In genomic region chr10:111656066-111656465, GRCh38 we compare ENCODE assay signal across 24 cellular contexts.
DNase-seq lines count a peak whose midpoint lies in the region; ATAC-seq, FAIRE-seq and TF ChIP-seq lines count a peak whose summit lies in the region.
"Had no signal": no experiment of that assay in that cellular context is flagged by ENCODE, and none has a peak within 500 bp of the region (broad histone marks: within the 10 kb centered on the region; RNA-seq: fewer than 3 reads in every experiment).

No MANE protein-coding gene starts in this region.

- H3K36me3 ChIP-seq in heart left ventricle = no peaks in the 10 kb centered on the region
- no peaks in the 10 kb centered on the region for H3K36me3 ChIP-seq in small intestine (ENCODE audit: control insufficient read depth in 2 of 2, insufficient read depth in 2 of 2, low read length in 2 of 2)
- H3K36me3 ChIP-seq: BLaER1 had no signal

- H3K27ac ChIP-seq in heart left ventricle = no peak overlapping the region
- H3K27ac ChIP-seq in small intestine (ENCODE audit: low read depth in 1 of 2, low read length in 1 of 2) = no peak overlapping the region
- H3K27ac ChIP-seq: 22Rv1, BLaER1, C4-2B had no signal

- ATAC-seq in heart left ventricle (no peak), GM21529 (IDR thresholded peaks at IDR 0.05; ENCODE audit: unreplicated experiment) (no peak)
- ATAC-seq: CD8-positive, alpha-beta T cell had no signal

- peak; percentile 13 for TF ChIP-seq CTCF in fibroblast of mammary gland (conservative IDR thresholded peaks at IDR 0.05; ENCODE audit: control insufficient read depth, insufficient read depth, low read depth, low read length)
- TF ChIP-seq CTCF in heart left ventricle (IDR thresholded peaks at IDR 0.05) = no peak

- H3K9me3 ChIP-seq in heart left ventricle = peaks cover 0 to 3% (median 0%) of the 10 kb centered on the region in 12 donors
- no peaks in the 10 kb centered on the region for H3K9me3 ChIP-seq in small intestine (ENCODE audit: control insufficient read depth, low read depth)
- H3K9me3 ChIP-seq: BLaER1, Caco-2 had no signal

- FAIRE-seq in small intestine (lab: Jason Lieb, UNC) = no peak
- FAIRE-seq: A204.1, D721Med, GM12892, H54 had no signal

- intact Hi-C loops in heart left ventricle (cut with DNase I) = no loop called here

- no peaks in the 10 kb centered on the region for H3K27me3 ChIP-seq in heart left ventricle
- peaks cover 0 to 1% of the 10 kb centered on the region in 2 donors for H3K27me3 ChIP-seq in small intestine (ENCODE audit: control insufficient read depth in 2 of 2, insufficient read depth in 2 of 2, low read length in 2 of 2)
- H3K27me3 ChIP-seq: BLaER1 had no signal

- H3K4me1 ChIP-seq in heart left ventricle (no peaks in the 10 kb centered on the region), small intestine (ENCODE audit: control insufficient read depth in 2 of 2, insufficient read depth in 1 of 2, low read depth in 1 of 2, low read length in 1 of 2) (no peaks in the 10 kb centered on the region)
- H3K4me1 ChIP-seq: Caco-2 had no signal

- DNase-seq in AG08395 (ENCODE audit: low spot score) = peak; percentile 49
- peak; percentile 58 for DNase-seq in GM03348 (ENCODE audit: low spot score)
- DNase-seq in LHCN-M2 (ENCODE audit: low read depth) = peak; percentile 35
- DNase-seq in fibroblast of mammary gland (ENCODE audit: low read depth) = peak; percentile 61
- DNase-seq in heart left ventricle = no peak
- DNase-seq in small intestine = no peak
- DNase-seq in NCI-H146 treated with DMSO at 0.1 percent for 48 hours (lab: John Stamatoyannopoulos, UW; ENCODE audit: unreplicated experiment) = no peak
- DNase-seq: Caco-2; CD4-positive, CD25-positive, alpha-beta regulatory T cell; CD8-positive, alpha-beta T cell; DMS 273 treated with DMSO at 0.1 percent for 48 hours; DMS79; EL; GDM1; GOT3; HCEC 1CT had no signal

- H3K4me3 ChIP-seq in fibroblast of mammary gland (ENCODE audit: control insufficient read depth, low read depth, low read length) (no peak overlapping the region), heart left ventricle (no peak overlapping the region), small intestine (ENCODE audit: low read depth in 1 of 2, low read length in 2 of 2) (no peak overlapping the region)
- H3K4me3 ChIP-seq: BLaER1 had no signal

- TF ChIP-seq POLR2A in heart left ventricle (IDR thresholded peaks at IDR 0.05) = no peak

Comparison
In these comparisons a context has a peak if more than half of its experiments do, and no peak if none do; other contexts are left out.
1. DNase-seq: peak in AG08395 (single experiment), GM03348 (single experiment), LHCN-M2 (single experiment) and fibroblast of mammary gland (single experiment); none in heart left ventricle (0 of 5), small intestine (single experiment) and NCI-H146 treated with DMSO at 0.1 percent for 48 hours (single experiment).